ENCODE assay signal across 8 cellular contexts in genomic region chr2:6865346-6866238, GRCh38. TPM values are rescaled to one million over a fixed set of nuclear protein-coding genes. Genes with fewer than 3 reads are reported as not detected.
DNase-seq lines count a peak whose midpoint lies in the region; ATAC-seq and TF ChIP-seq lines count a peak whose summit lies in the region.

Gene CMPK2, minus strand, starts transcription at chr2:6865907. Its CDS starts 211 bp downstream, at chr2:6865696.

- H3K9me3 Mint-ChIP-seq in activated CD4-positive, alpha-beta T cell treated with anti-CD3 and anti-CD28 coated beads for 36 hours (ENCODE audit: low read depth), result peaks cover 2% of the 10 kb centered on the region

- intact Hi-C loops in activated CD4-positive, alpha-beta T cell treated with anti-CD3 and anti-CD28 coated beads for 36 hours (cut with DNase I, micrococcal nuclease), result loop anchor here (1.0 to 2.0 kb wide), 5 partner anchors 12 to 51 kb away; partner anchors contain the start of genes RNF144A (in 1 of the 2) and RSAD2 (in 1 of the 2)
- intact Hi-C loops in lower leg skin (cut with DNase I; ENCODE audit: low total_unique reads), result no loop called here

- H3K4me1 Mint-ChIP-seq in activated CD4-positive, alpha-beta T cell treated with anti-CD3 and anti-CD28 coated beads for 36 hours, result peaks cover 12% of the 10 kb centered on the region

- peaks cover 21% of the 10 kb centered on the region for H3K36me3 Mint-ChIP-seq in activated CD4-positive, alpha-beta T cell treated with anti-CD3 and anti-CD28 coated beads for 36 hours (ENCODE audit: low read depth)

- TF ChIP-seq CTCF in coronary artery (IDR thresholded peaks at IDR 0.05) (no peak), lower leg skin (IDR thresholded peaks at IDR 0.05) (no peak)

- CTCF ChIA-PET in activated CD4-positive, alpha-beta T cell treated with anti-CD3 and anti-CD28 coated beads for 36 hours (lab: Charles Lee), result interaction anchor here (0.6 to 6.9 kb wide), 8 partner anchors 12 to 194 kb away, joined by 3 to 59 read pairs (median 4); partner anchors contain the start of gene RSAD2

- DNase-seq in NK-92 treated with Interleukin-12 subunit alpha and Interleukin-12 subunit beta, amount 100 ng/mL, for 24 hours (lab: John Stamatoyannopoulos, UW), result peak; percentile 60
- DNase-seq in NK-92 (lab: John Stamatoyannopoulos, UW; ENCODE audit: unreplicated experiment), result no peak
- DNase-seq in NCI-H146 (lab: John Stamatoyannopoulos, UW), result peak; percentile 82
- DNase-seq in activated CD4-positive, alpha-beta T cell treated with anti-CD3 and anti-CD28 coated beads for 36 hours, result peak; percentile 89
- no peak for DNase-seq in coronary artery (ENCODE audit: low spot score)
- no peak for DNase-seq in lower leg skin (ENCODE audit: low spot score in 2 of 2)
- peak; percentile 72 for DNase-seq in stimulated activated CD8-positive, alpha-beta memory T cell treated with anti-CD3 and anti-CD28 coated beads, Interleukin-12 subunit alpha, Interleukin-12 subunit beta, amount 100 ng/mL, for 1 hour (ENCODE audit: low read depth)

- 0% methylated on average over 53 to 61 of the region's 114 CpGs for WGBS in lower leg skin, 2 donors

- peak within 1 kb of the TSS; percentile 93 for H3K4me3 Mint-ChIP-seq in activated CD4-positive, alpha-beta T cell treated with anti-CD3 and anti-CD28 coated beads for 36 hours

- peak within 1 kb of the TSS; percentile 98 for H3K27ac Mint-ChIP-seq in activated CD4-positive, alpha-beta T cell treated with anti-CD3 and anti-CD28 coated beads for 36 hours

- no peak for TF ChIP-seq POLR2A in lower leg skin (IDR thresholded peaks at IDR 0.05)

- H3K4me3 ChIP-seq in coronary artery (peak within 1 kb of the TSS; percentile 91), lower leg skin (ENCODE audit: low read depth, poor library complexity, severe bottlenecking) (peak within 1 kb of the TSS; percentile 74)

- POLR2A ChIA-PET in activated CD4-positive, alpha-beta T cell treated with anti-CD3 and anti-CD28 coated beads for 36 hours (lab: Charles Lee), result interaction anchor here (0.6 kb wide), 1 partner anchor 15 kb away, joined by 3 read pairs; no protein-coding TSS in a partner anchor

- peak within 1 kb of the TSS; percentile 70 to 74 for H3K27ac ChIP-seq in coronary artery

- H3K27me3 Mint-ChIP-seq in activated CD4-positive, alpha-beta T cell treated with anti-CD3 and anti-CD28 coated beads for 36 hours, result peaks cover 7% of the 10 kb centered on the region

- peak; percentile 76 for ATAC-seq in HG02759 (IDR thresholded peaks at IDR 0.05; ENCODE audit: unreplicated experiment)
- ATAC-seq in activated CD4-positive, alpha-beta T cell treated with anti-CD3 and anti-CD28 coated beads for 36 hours, result peak; percentile 77

RNA-seq across cellular contexts. Expression of gene CMPK2, which starts in this region (rescaled TPM):
- total RNA-seq in activated CD4-positive, alpha-beta T cell treated with anti-CD3 and anti-CD28 coated beads for 36 hours, result 1 to 10 TPM; 6.2 to 8.7 TPM
- total RNA-seq in lower leg skin, result 1 to 10 TPM in 3 of 4 donors, under 1 TPM in 1; 0.30 to 3.7 (median 2.3) TPM

Comparison
In these comparisons a context has a peak if more than half of its experiments do, and no peak if none do; other contexts are left out.
1. DNase-seq: peak in NK-92 treated with Interleukin-12 subunit alpha and Interleukin-12 subunit beta, amount 100 ng/mL, for 24 hours (single experiment), NCI-H146 (single experiment), activated CD4-positive, alpha-beta T cell treated with anti-CD3 and anti-CD28 coated beads for 36 hours (single experiment) and stimulated activated CD8-positive, alpha-beta memory T cell treated with anti-CD3 and anti-CD28 coated beads, Interleukin-12 subunit alpha, Interleukin-12 subunit beta, amount 100 ng/mL, for 1 hour (single experiment); none in NK-92 (single experiment), coronary artery (single experiment) and lower leg skin (0 of 2).